In genomic region chr5:145044970-145045369, GRCh38 we compare ENCODE assay signal across 37 cellular contexts.
"Had no signal": no experiment of that assay in that cellular context is flagged by ENCODE, and none has a peak within 500 bp of the region (broad histone marks: within the 10 kb centered on the region; RNA-seq: fewer than 3 reads in every experiment).

No MANE protein-coding gene starts in this region.

- H3K36me3 Mint-ChIP-seq: activated CD4-positive, alpha-beta memory T cell treated with anti-CD3 and anti-CD28 coated beads for 36 hours; activated naive CD4-positive, alpha-beta T cell treated with anti-CD3 and anti-CD28 coated beads, Interleukin-2, amount 50 U/mL, for 72 hours; activated naive CD8-positive, alpha-beta T cell treated with anti-CD3 and anti-CD28 coated beads for 36 hours had no signal

- DNase-seq: activated B cell treated with CpG ODN at 0.5 μM for 24 hours; activated CD4-positive, alpha-beta memory T cell treated with anti-CD3 and anti-CD28 coated beads for 36 hours; activated CD4-positive, alpha-beta T cell treated with anti-CD3 and anti-CD28 coated beads for 4 hours; activated CD4-positive, alpha-beta T cell treated with anti-CD3 and anti-CD28 coated beads, Interleukin-2, amount 10 ng/mL, durations not matched to agents 24 days and 14 days; activated CD4-positive, alpha-beta T cell treated with anti-CD3 and anti-CD28 coated beads, Interleukin-2, amount 50 U/mL, for 1 hour; activated CD4-positive, alpha-beta T cell treated with anti-CD3 and anti-CD28 coated beads, Interleukin-2, amount 50 U/mL, for 4 hours; activated CD4-positive, CD25-positive, alpha-beta regulatory T cell treated with anti-CD3 and anti-CD28 coated beads, Interleukin-2, amount 50 U/mL, for 72 hours; activated CD8-positive, alpha-beta memory T cell treated with anti-CD3 and anti-CD28 coated beads, Interleukin-2, amount 50 U/mL, for 4 hours; activated CD8-positive, alpha-beta T cell treated with anti-CD3 and anti-CD28 coated beads for 36 hours; activated effector memory CD4-positive, alpha-beta T cell treated with anti-CD3 and anti-CD28 coated beads, Interleukin-2, amount 50 U/mL, for 16 hours; activated gamma-delta T cell treated with Interleukin-2 at 50 U/mL for 16 hours; activated naive CD4-positive, alpha-beta T cell; activated naive CD4-positive, alpha-beta T cell treated with anti-CD3 and anti-CD28 coated beads for 36 hours; activated naive CD4-positive, alpha-beta T cell treated with anti-CD3 and anti-CD28 coated beads, Interleukin-2, amount 50 U/mL, for 16 hours; activated naive CD8-positive, alpha-beta T cell treated with anti-CD3 and anti-CD28 coated beads for 36 hours; activated T-cell treated with anti-CD3 and anti-CD28 coated beads for 4 hours; activated T-cell treated with anti-CD3 and anti-CD28 coated beads, Interleukin-2, amount 50 U/mL, for 1 hour; activated T-cell treated with anti-CD3 and anti-CD28 coated beads, Interleukin-2, amount 50 U/mL, for 4 hours; activated T-cell treated with anti-CD3 and anti-CD28 coated beads, Interleukin-2, amount 50 U/mL, for 72 hours; adrenal gland; amniotic stem cell; aorta; body of pancreas; brain microvascular endothelial cell; central memory CD4-positive, alpha-beta T cell; T-helper 1 cell; T-helper 2 cell; T-helper 9 cell had no signal

- H3K9me3 ChIP-seq: adrenal gland, body of pancreas had no signal

- H3K4me3 ChIP-seq: adrenal gland, body of pancreas, breast epithelium had no signal

- H3K27me3 ChIP-seq: adrenal gland, body of pancreas, brain microvascular endothelial cell, breast epithelium had no signal

- H3K27ac ChIP-seq: adrenal gland, body of pancreas, brain microvascular endothelial cell, breast epithelium, VCaP had no signal

- H3K27ac Mint-ChIP-seq: activated B cell treated with CpG ODN at 0.5 μM for 24 hours; activated CD4-positive, alpha-beta memory T cell treated with anti-CD3 and anti-CD28 coated beads for 36 hours; activated CD4-positive, alpha-beta T cell treated with anti-CD3 and anti-CD28 coated beads, Interleukin-2, amount 10 ng/mL, durations not matched to agents 24 days and 14 days; activated CD8-positive, alpha-beta T cell treated with anti-CD3 and anti-CD28 coated beads for 36 hours; activated naive CD4-positive, alpha-beta T cell treated with anti-CD3 and anti-CD28 coated beads for 36 hours; activated naive CD4-positive, alpha-beta T cell treated with anti-CD3 and anti-CD28 coated beads, Interleukin-2, amount 50 U/mL, for 72 hours; activated naive CD8-positive, alpha-beta T cell treated with anti-CD3 and anti-CD28 coated beads for 36 hours; activated T-cell treated with anti-CD3 and anti-CD28 coated beads, Interleukin-2, amount 50 U/mL, for 72 hours; activated T-helper 1 cell treated with anti-CD3 and anti-CD28 coated beads, Interleukin-12 subunit alpha, Interleukin-12 subunit beta, Interleukin-2, Interleukin-4 antibody, amounts not matched to agents 30 ng/mL and 10 ng/mL and 1 ng/mL, durations not matched to agents 14 hours and 24 hours and 36 hours; activated T-helper 17 cell treated with anti-CD3 and anti-CD28 coated beads, Interleukin-2, amount 50 U/mL, for 72 hours; T-helper 1 cell treated with Interleukin-12 subunit alpha and Interleukin-12 subunit beta and Interleukin-4 antibody, amounts not matched to agents 30 μg/mL and 1 μg/mL, for 36 hours; T-helper 2 cell treated with Interferon-gamma antibody and Interleukin-4, amounts not matched to agents 5 μg/mL and 100 μg/mL, for 36 hours had no signal

- H3K4me3 Mint-ChIP-seq: activated B cell treated with CpG ODN at 0.5 μM for 24 hours; activated CD4-positive, alpha-beta memory T cell treated with anti-CD3 and anti-CD28 coated beads for 36 hours; activated CD4-positive, alpha-beta T cell treated with anti-CD3 and anti-CD28 coated beads, Interleukin-2, amount 10 ng/mL, durations not matched to agents 24 days and 14 days; activated CD8-positive, alpha-beta T cell treated with anti-CD3 and anti-CD28 coated beads for 36 hours; activated naive CD4-positive, alpha-beta T cell treated with anti-CD3 and anti-CD28 coated beads for 36 hours; activated naive CD8-positive, alpha-beta T cell treated with anti-CD3 and anti-CD28 coated beads for 36 hours; activated T-cell treated with anti-CD3 and anti-CD28 coated beads, Interleukin-2, amount 50 U/mL, for 4 hours; activated T-cell treated with anti-CD3 and anti-CD28 coated beads, Interleukin-2, amount 50 U/mL, for 72 hours; activated T-helper 1 cell treated with anti-CD3 and anti-CD28 coated beads, Interleukin-12 subunit alpha, Interleukin-12 subunit beta, Interleukin-2, Interleukin-4 antibody, amounts not matched to agents 30 ng/mL and 10 ng/mL and 1 ng/mL, durations not matched to agents 14 hours and 24 hours and 36 hours; activated T-helper 17 cell treated with anti-CD3 and anti-CD28 coated beads, Interleukin-2, amount 50 U/mL, for 72 hours; T-helper 1 cell treated with Interleukin-12 subunit alpha and Interleukin-12 subunit beta and Interleukin-4 antibody, amounts not matched to agents 30 μg/mL and 1 μg/mL, for 36 hours; T-helper 2 cell treated with Interferon-gamma antibody and Interleukin-4, amounts not matched to agents 5 μg/mL and 100 μg/mL, for 36 hours had no signal

- H3K4me1 Mint-ChIP-seq: activated B cell treated with CpG ODN at 0.5 μM for 24 hours; activated CD4-positive, alpha-beta T cell treated with anti-CD3 and anti-CD28 coated beads, Interleukin-2, amount 10 ng/mL, durations not matched to agents 24 days and 14 days; activated naive CD8-positive, alpha-beta T cell treated with anti-CD3 and anti-CD28 coated beads for 36 hours; activated T-helper 17 cell treated with anti-CD3 and anti-CD28 coated beads, Interleukin-2, amount 50 U/mL, for 72 hours had no signal

- H3K27me3 Mint-ChIP-seq: activated B cell treated with CpG ODN at 0.5 μM for 24 hours; activated CD4-positive, alpha-beta memory T cell treated with anti-CD3 and anti-CD28 coated beads for 36 hours; activated CD4-positive, alpha-beta T cell treated with anti-CD3 and anti-CD28 coated beads, Interleukin-2, amount 10 ng/mL, durations not matched to agents 24 days and 14 days; activated CD8-positive, alpha-beta T cell treated with anti-CD3 and anti-CD28 coated beads for 36 hours; activated naive CD8-positive, alpha-beta T cell treated with anti-CD3 and anti-CD28 coated beads for 36 hours; activated T-helper 17 cell treated with anti-CD3 and anti-CD28 coated beads, Interleukin-2, amount 50 U/mL, for 72 hours had no signal

- H3K9me3 Mint-ChIP-seq: activated B cell treated with CpG ODN at 0.5 μM for 24 hours; activated CD4-positive, alpha-beta T cell treated with anti-CD3 and anti-CD28 coated beads, Interleukin-2, amount 10 ng/mL, durations not matched to agents 24 days and 14 days had no signal

- FAIRE-seq: astrocyte, TTC549 had no signal

- H3K36me3 ChIP-seq: adrenal gland, brain microvascular endothelial cell, breast epithelium had no signal

- H3K4me1 ChIP-seq: adrenal gland, body of pancreas, breast epithelium had no signal

- ATAC-seq: activated CD8-positive, alpha-beta T cell treated with anti-CD3 and anti-CD28 coated beads for 36 hours; activated naive CD4-positive, alpha-beta T cell treated with anti-CD3 and anti-CD28 coated beads, Interleukin-2, amount 50 U/mL, for 72 hours; activated T-cell treated with anti-CD3 and anti-CD28 coated beads, Interleukin-2, amount 50 U/mL, for 4 hours; activated T-cell treated with anti-CD3 and anti-CD28 coated beads, Interleukin-2, amount 50 U/mL, for 72 hours; activated T-helper 17 cell treated with anti-CD3 and anti-CD28 coated beads, Interleukin-2, amount 50 U/mL, for 72 hours; body of pancreas had no signal
